ENCODE assay signal across 8 cellular contexts in the genomic region with DNA sequence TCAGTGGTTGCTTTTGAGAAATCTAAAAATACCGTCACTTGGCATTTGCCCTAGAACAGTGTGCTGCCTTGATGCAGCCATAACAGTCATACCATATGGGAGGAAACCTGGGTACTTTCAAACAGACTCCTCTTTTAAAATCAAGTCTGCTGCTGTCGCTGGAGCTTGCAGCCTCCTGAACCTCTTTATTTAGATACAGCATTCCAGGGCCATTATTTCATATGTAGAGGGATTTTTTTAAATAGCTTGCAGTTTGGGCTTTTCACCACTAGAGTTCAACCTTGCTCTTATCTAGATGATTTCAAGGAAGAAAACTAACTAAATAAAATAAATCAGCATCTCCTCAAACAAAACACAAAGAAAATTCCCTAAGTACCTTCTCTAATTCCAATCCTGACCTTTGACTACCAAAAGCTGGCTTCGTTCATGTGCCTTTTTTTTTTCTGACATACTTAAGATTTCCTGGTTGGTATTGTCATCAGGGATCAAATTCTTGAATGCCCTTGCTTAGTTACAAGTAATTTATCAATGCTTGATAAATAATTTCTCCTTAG.
DNase-seq lines count a peak whose midpoint lies in the region; ATAC-seq, FAIRE-seq and TF ChIP-seq lines count a peak whose summit lies in the region.

No MANE protein-coding gene starts in this region.

- no peak overlapping the region for H4K8ac ChIP-seq in H1 (ENCODE audit: extremely low read depth, insufficient read depth, low read length)

- H3K9me3 Mint-ChIP-seq in activated naive CD4-positive, alpha-beta T cell treated with anti-CD3 and anti-CD28 coated beads, Interleukin-2, amount 50 U/mL, for 24 hours = no peaks in the 10 kb centered on the region
- no peaks in the 10 kb centered on the region for H3K9me3 Mint-ChIP-seq in activated naive CD4-positive, alpha-beta T cell treated with anti-CD3 and anti-CD28 coated beads, Interleukin-2, amount 50 U/mL, for 72 hours
- no peaks in the 10 kb centered on the region for H3K9me3 Mint-ChIP-seq in neural progenitor cell

- no peaks in the 10 kb centered on the region; a peak in 1 of 8 replicates for H3K36me3 ChIP-seq in H1 (ENCODE audit: control insufficient read depth in 2 of 4, insufficient read depth in 4 of 4, low read length in 3 of 4)
- H3K36me3 ChIP-seq in neural progenitor cell = no peaks in the 10 kb centered on the region

- no peak for DNase-seq in activated naive CD4-positive, alpha-beta T cell treated with anti-CD3 and anti-CD28 coated beads, Interleukin-2, amount 50 U/mL, for 72 hours (ENCODE audit: low spot score in 2 of 2)
- DNase-seq in NCI-H226 (peak; percentile 17), H1 (ENCODE audit: low read depth in 1 of 2, low spot score in 2 of 2) (no peak), neural progenitor cell (ENCODE audit: low spot score) (peak; percentile 52), T-helper 17 cell (no peak), OCI-M2 (lab: John Stamatoyannopoulos, UW; ENCODE audit: unreplicated experiment) (no peak)

- CTCF ChIA-PET in H1 (lab: Charles Lee; ENCODE audit: partially characterized antibody) = interaction anchor here (0.6 to 2.8 kb wide), 50 partner anchors 8 to 1824 kb away, joined by 3 to 25 read pairs (median 4); no protein-coding TSS in a partner anchor

- H3K4ac ChIP-seq in H1 (replicated peaks; ENCODE audit: insufficient read length, low read depth, low read length) = no peak overlapping the region

- no peak for TF ChIP-seq EP300 in H1 (IDR thresholded peaks at IDR 0.05; ENCODE audit: borderline replicate concordance in 1 of 2, low read depth in 2 of 2, low read length in 2 of 2)

- H2BK12ac ChIP-seq in H1 (ENCODE audit: low read depth, low read length) = no peak overlapping the region

- no peak overlapping the region for H2BK20ac ChIP-seq in H1 (ENCODE audit: low read length)

- H3K9ac ChIP-seq in H1 (replicated peaks in 1 of 4; ENCODE audit: extremely low read depth in 1 of 4, low read depth in 3 of 4, low read length in 3 of 4) (no peak overlapping the region), neural progenitor cell (no peak overlapping the region)

- ATAC-seq in activated naive CD4-positive, alpha-beta T cell treated with anti-CD3 and anti-CD28 coated beads, Interleukin-2, amount 50 U/mL, for 72 hours = no peak
- ATAC-seq in HG02870 (IDR thresholded peaks at IDR 0.05; ENCODE audit: unreplicated experiment) (no peak), T-helper 17 cell (no peak)

- no peak overlapping the region for H3K14ac ChIP-seq in H1 (ENCODE audit: insufficient read length)

- H4K20me1 ChIP-seq in H1 (replicated peaks in 1 of 2; ENCODE audit: control insufficient read depth in 1 of 2, insufficient read depth in 2 of 2, low read length in 2 of 2) (no peaks in the 10 kb centered on the region), neural progenitor cell (ENCODE audit: low read depth) (peaks cover 6% of the 10 kb centered on the region)

- 35% methylated on average over 3 of the region's 3 CpGs; no CpG with 5 or more reads in 1 of the 2 experiments for WGBS in H1 (ENCODE audit: extremely low coverage in 1 of 2, insufficient coverage in 1 of 2, insufficient read length in 1 of 2, insufficient replicate concordance in 2 of 2, low coverage in 1 of 2, low lambda C conversion rate in 2 of 2, missing lambda C conversion rate in 1 of 2), 2 experiments

- H3K79me2 ChIP-seq in H1 (ENCODE audit: control insufficient read depth in 1 of 2, insufficient read depth in 2 of 2, low read length in 2 of 2) = no peaks in the 10 kb centered on the region
- H3K79me2 ChIP-seq in neural progenitor cell (ENCODE audit: low read depth) = no peaks in the 10 kb centered on the region

- H3K79me1 ChIP-seq in H1 (ENCODE audit: low read depth, low read length) = no peaks in the 10 kb centered on the region

- H3K4me3 Mint-ChIP-seq in activated naive CD4-positive, alpha-beta T cell treated with anti-CD3 and anti-CD28 coated beads, Interleukin-2, amount 50 U/mL, for 24 hours = no peak overlapping the region
- H3K4me3 Mint-ChIP-seq in neural progenitor cell (no peak overlapping the region), T-helper 17 cell (no peak overlapping the region)

- H2BK120ac ChIP-seq in H1 (replicated peaks; ENCODE audit: low read depth, low read length) = no peak overlapping the region

- POLR2A ChIA-PET in H1 (lab: Charles Lee; ENCODE audit: partially characterized antibody) = no interaction called here

- no peak overlapping the region for H3K4me2 ChIP-seq in H1 (ENCODE audit: insufficient read depth in 1 of 2, low read depth in 2 of 2, low read length in 2 of 2)
- no peak overlapping the region for H3K4me2 ChIP-seq in neural progenitor cell

- no peak overlapping the region for H4K91ac ChIP-seq in H1 (replicated peaks; ENCODE audit: insufficient read length, low read length)

- H3K18ac ChIP-seq in H1 (ENCODE audit: extremely low read depth, low read length) = no peak overlapping the region

- no peak overlapping the region for H2BK15ac ChIP-seq in H1 (ENCODE audit: low read length)

- H3K9me3 ChIP-seq in H1 (ENCODE audit: insufficient read depth in 2 of 2, low read depth in 1 of 2, low read length in 1 of 2) = no peaks in the 10 kb centered on the region
- H3K9me3 ChIP-seq in neural progenitor cell (ENCODE audit: low read depth) = no peaks in the 10 kb centered on the region
- no peaks in the 10 kb centered on the region for H3K9me3 ChIP-seq in T-helper 17 cell (ENCODE audit: control insufficient read depth, low read length, poor library complexity, severe bottlenecking)

- H2AFZ ChIP-seq in H1 (ENCODE audit: low read length) (peak overlapping the region; percentile 21; the same call in 1 of the 2 replicates), neural progenitor cell (replicated peaks) (no peak overlapping the region)

- H3K4me3 ChIP-seq in H1 (ENCODE audit: extremely low read depth in 1 of 4, insufficient read depth in 2 of 4, low read depth in 3 of 4, low read length in 4 of 4) (no peak overlapping the region), neural progenitor cell (no peak overlapping the region)

- H3K27ac ChIP-seq in H1 (ENCODE audit: low read depth, low read length) = no peak overlapping the region
- H3K27ac ChIP-seq in neural progenitor cell = no peak overlapping the region

- no peak overlapping the region for H3K56ac ChIP-seq in H1 (replicated peaks; ENCODE audit: insufficient read length, low read depth, low read length)

- H2AK5ac ChIP-seq in H1 (ENCODE audit: low read depth, low read length) = no peak overlapping the region

- peaks cover 5% of the 10 kb centered on the region for H3K4me1 Mint-ChIP-seq in activated naive CD4-positive, alpha-beta T cell treated with anti-CD3 and anti-CD28 coated beads, Interleukin-2, amount 50 U/mL, for 24 hours
- H3K4me1 Mint-ChIP-seq in neural progenitor cell (no peaks in the 10 kb centered on the region), T-helper 17 cell (peaks cover 2% of the 10 kb centered on the region)

- peaks cover 2% of the 10 kb centered on the region for H3K27me3 Mint-ChIP-seq in activated naive CD4-positive, alpha-beta T cell treated with anti-CD3 and anti-CD28 coated beads, Interleukin-2, amount 50 U/mL, for 24 hours
- peaks cover 8% of the 10 kb centered on the region for H3K27me3 Mint-ChIP-seq in neural progenitor cell (ENCODE audit: insufficient read depth, low read depth)
- H3K27me3 Mint-ChIP-seq in T-helper 17 cell = peaks cover 16% of the 10 kb centered on the region

- H4K5ac ChIP-seq in H1 (ENCODE audit: insufficient read length, low read depth, low read length) = no peak overlapping the region

- H3K23me2 ChIP-seq in H1 (ENCODE audit: low read depth, low read length) = no peaks in the 10 kb centered on the region

- TF ChIP-seq RAD21 in H1 (IDR thresholded peaks at IDR 0.05 in 1 of 2, conservative IDR thresholded peaks at IDR 0.05 in 1 of 2; ENCODE audit: low read depth in 2 of 2, low read length in 2 of 2) = peak; percentile 65 to 73

- TF ChIP-seq POLR2A in H1 (IDR thresholded peaks at IDR 0.05; ENCODE audit: control extremely low read depth in 1 of 2, low read depth in 2 of 2, low read length in 2 of 2) = no peak

- TF ChIP-seq CTCF in H1 (IDR thresholded peaks at IDR 0.05; ENCODE audit: control extremely low read depth in 1 of 3, insufficient read depth in 1 of 3, low read depth in 1 of 3, low read length in 3 of 3) = peak in 2 of 3 experiments; percentile 47 to 53; a peak in 3 of 4 replicates
- peak; percentile 75 for TF ChIP-seq CTCF in neural progenitor cell (IDR thresholded peaks at IDR 0.05)

- H3K36me3 Mint-ChIP-seq in activated naive CD4-positive, alpha-beta T cell treated with anti-CD3 and anti-CD28 coated beads, Interleukin-2, amount 50 U/mL, for 24 hours = no peaks in the 10 kb centered on the region
- no peaks in the 10 kb centered on the region for H3K36me3 Mint-ChIP-seq in activated naive CD4-positive, alpha-beta T cell treated with anti-CD3 and anti-CD28 coated beads, Interleukin-2, amount 50 U/mL, for 72 hours
- H3K36me3 Mint-ChIP-seq in neural progenitor cell (no peaks in the 10 kb centered on the region), T-helper 17 cell (ENCODE audit: low read depth) (no peaks in the 10 kb centered on the region)

- no peak overlapping the region for H3K23ac ChIP-seq in H1 (ENCODE audit: insufficient read length)

- H3K4me1 ChIP-seq in H1 (replicated peaks in 1 of 4; ENCODE audit: control insufficient read depth in 3 of 4, insufficient read depth in 4 of 4, low read length in 3 of 4) = peaks cover 0 to 8% (median 0%) of the 10 kb centered on the region in 4 experiments; a peak in 2 of 7 replicates
- H3K4me1 ChIP-seq in neural progenitor cell = no peaks in the 10 kb centered on the region

- no peaks in the 10 kb centered on the region for H3F3A ChIP-seq in neural progenitor cell (ENCODE audit: low read depth)

- no peak overlapping the region for H2BK5ac ChIP-seq in H1 (ENCODE audit: low read depth, low read length)

- peak overlapping the region; percentile 52 for H3K27ac Mint-ChIP-seq in activated naive CD4-positive, alpha-beta T cell treated with anti-CD3 and anti-CD28 coated beads, Interleukin-2, amount 50 U/mL, for 24 hours
- H3K27ac Mint-ChIP-seq in activated naive CD4-positive, alpha-beta T cell treated with anti-CD3 and anti-CD28 coated beads, Interleukin-2, amount 50 U/mL, for 72 hours = no peak overlapping the region
- H3K27ac Mint-ChIP-seq in neural progenitor cell = no peak overlapping the region
- no peak overlapping the region for H3K27ac Mint-ChIP-seq in T-helper 17 cell

- peak; percentile 55 for FAIRE-seq in H1 (lab: Jason Lieb, UNC)

- H3K27me3 ChIP-seq in H1 (replicated peaks in 1 of 4; ENCODE audit: control insufficient read depth in 3 of 4, extremely low read depth in 1 of 4, insufficient read depth in 3 of 4, low read length in 3 of 4) (no peaks in the 10 kb centered on the region), neural progenitor cell (no peaks in the 10 kb centered on the region)

TF ChIP-seq in H1, 55 proteins besides CTCF, POLR2A, EP300 and RAD21 (continues in another document):
- peak; percentile 54; the same call in 1 of the 2 replicates for TF ChIP-seq TEAD4 (IDR thresholded peaks at IDR 0.05; ENCODE audit: low read depth, low read length)
- TF ChIP-seq CTBP2 (IDR thresholded peaks at IDR 0.05; ENCODE audit: borderline replicate concordance, insufficient read depth, insufficient read length, low read length) = no peak
- no peak for TF ChIP-seq TBP (IDR thresholded peaks at IDR 0.05; ENCODE audit: low read depth, low read length)
- TF ChIP-seq POU5F1 (IDR thresholded peaks at IDR 0.05; ENCODE audit: low read depth, low read length) = no peak
- TF ChIP-seq CBX8 (IDR thresholded peaks at IDR 0.05; ENCODE audit: borderline replicate concordance, low read depth, low read length) = no peak

Comparison
In these comparisons a context has a peak if more than half of its experiments do, and no peak if none do; other contexts are left out.
1. DNase-seq: peak in NCI-H226 (single experiment) and neural progenitor cell (single experiment); none in activated naive CD4-positive, alpha-beta T cell treated with anti-CD3 and anti-CD28 coated beads, Interleukin-2, amount 50 U/mL, for 72 hours (0 of 2), H1 (0 of 2), T-helper 17 cell (0 of 3) and OCI-M2 (single experiment).